In the genomic region with DNA sequence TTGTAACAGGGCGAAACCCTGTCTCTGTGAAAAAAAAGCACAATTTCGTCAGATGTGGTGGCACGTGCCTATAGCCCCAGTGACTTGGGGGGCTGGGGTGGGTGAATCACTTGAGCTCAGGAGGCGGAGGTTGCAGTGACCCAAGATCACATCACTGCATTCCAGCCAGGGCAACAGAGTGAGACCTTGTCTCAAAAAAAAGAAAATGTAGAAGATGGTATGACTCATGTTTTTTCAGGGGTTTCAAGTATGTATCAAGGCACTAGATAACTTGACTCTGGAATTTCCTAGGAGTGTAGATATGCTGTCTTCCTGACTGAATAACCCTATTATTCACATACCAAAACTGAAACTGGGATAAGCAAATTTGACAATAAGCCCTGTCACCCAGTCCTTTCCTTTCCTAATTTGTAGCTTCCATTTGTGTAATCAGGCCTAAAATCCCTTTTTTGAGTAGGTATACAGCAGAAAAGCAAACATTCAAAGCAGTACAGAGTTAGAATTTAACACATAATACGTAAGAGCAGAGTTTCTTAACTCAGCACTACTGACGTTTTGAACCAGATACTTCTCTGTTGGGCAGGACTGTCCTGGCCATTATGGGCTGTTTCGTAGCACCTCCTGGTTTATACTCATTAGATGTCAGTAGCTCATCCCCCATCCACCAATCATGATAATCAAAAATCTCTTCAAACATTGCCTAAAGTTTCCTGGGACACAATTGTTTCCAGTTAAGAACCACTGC, we compare ENCODE assay signal across 10 cellular contexts. TPM values are rescaled to one million over a fixed set of nuclear protein-coding genes. Genes with fewer than 3 reads are reported as not detected.
DNase-seq lines count a peak whose midpoint lies in the region; ATAC-seq and TF ChIP-seq lines count a peak whose summit lies in the region.
"Had no signal": no experiment of that assay in that cellular context is flagged by ENCODE, and none has a peak within 500 bp of the region (broad histone marks: within the 10 kb centered on the region; RNA-seq: fewer than 3 reads in every experiment).

No MANE protein-coding gene starts in this region.

- DNase-seq in right cardiac atrium, result peak in 1 of 3 donors; percentile 26
- DNase-seq in cardiac septum (ENCODE audit: low spot score), result no peak
- peak; percentile 21 to 29 for DNase-seq in activated T-cell treated with anti-CD3 and anti-CD28 coated beads, Interleukin-2, amount 50 U/mL, for 72 hours
- DNase-seq in kidney tubule cell (ENCODE audit: low spot score), result peak; percentile 100
- no peak for DNase-seq in superior temporal gyrus (ENCODE audit: extremely low spot score)
- DNase-seq: caudate nucleus, T-cell had no signal

- H3K36me3 Mint-ChIP-seq in activated T-cell treated with anti-CD3 and anti-CD28 coated beads, Interleukin-2, amount 50 U/mL, for 72 hours (ENCODE audit: insufficient read depth in 2 of 2), result no peaks in the 10 kb centered on the region
- H3K36me3 Mint-ChIP-seq: T-cell had no signal

- peak overlapping the region in 1 of 2 donors; percentile 49 for H3K4me3 Mint-ChIP-seq in activated T-cell treated with anti-CD3 and anti-CD28 coated beads, Interleukin-2, amount 50 U/mL, for 72 hours
- H3K4me3 Mint-ChIP-seq: T-cell had no signal

- peak overlapping the region; percentile 52 for H3K27ac Mint-ChIP-seq in activated T-cell treated with anti-CD3 and anti-CD28 coated beads, Interleukin-2, amount 50 U/mL, for 72 hours
- H3K27ac Mint-ChIP-seq: T-cell had no signal

- peak overlapping the region; percentile 13 for H3K27ac ChIP-seq in right cardiac atrium (ENCODE audit: low read length)

- no peaks in the 10 kb centered on the region for H3K4me1 ChIP-seq in right cardiac atrium (ENCODE audit: control insufficient read depth, insufficient read depth, low read length)

- intact Hi-C loops in right cardiac atrium (cut with DNase I) (no loop called here), cardiac septum (cut with DNase I) (no loop called here)

- H3K27me3 Mint-ChIP-seq in activated T-cell treated with anti-CD3 and anti-CD28 coated beads, Interleukin-2, amount 50 U/mL, for 72 hours (ENCODE audit: low read depth), result no peaks in the 10 kb centered on the region

- no peaks in the 10 kb centered on the region for H3K9me3 ChIP-seq in right cardiac atrium (ENCODE audit: control insufficient read depth, low read length)

- H3K4me1 Mint-ChIP-seq in activated T-cell treated with anti-CD3 and anti-CD28 coated beads, Interleukin-2, amount 50 U/mL, for 72 hours (ENCODE audit: low read depth), result peaks cover 25% of the 10 kb centered on the region

- WGBS in right cardiac atrium, result 70% methylated on average over 7 of the region's 7 CpGs

- no peak for TF ChIP-seq POLR2A in GM18505 (IDR thresholded peaks at IDR 0.05; ENCODE audit: borderline replicate concordance, extremely low read depth, insufficient read depth, insufficient read length)

- no peaks in the 10 kb centered on the region for H3K27me3 ChIP-seq in right cardiac atrium (ENCODE audit: control insufficient read depth, insufficient read depth)

- H3K9me3 Mint-ChIP-seq in activated T-cell treated with anti-CD3 and anti-CD28 coated beads, Interleukin-2, amount 50 U/mL, for 72 hours, result no peaks in the 10 kb centered on the region
- H3K9me3 Mint-ChIP-seq: T-cell had no signal

- H3K4me3 ChIP-seq in right cardiac atrium (ENCODE audit: low read length), result no peak overlapping the region

- ATAC-seq in right cardiac atrium, result peak; percentile 47 to 78
- ATAC-seq in activated T-cell treated with anti-CD3 and anti-CD28 coated beads, Interleukin-2, amount 50 U/mL, for 72 hours (replicated peaks in 1 of 2), result peak; percentile 58 to 59
- no peak for ATAC-seq in HG02678 (IDR thresholded peaks at IDR 0.05; ENCODE audit: unreplicated experiment)
- ATAC-seq in HG02973 (IDR thresholded peaks at IDR 0.05; ENCODE audit: unreplicated experiment), result no peak
- ATAC-seq in GM18505 (IDR thresholded peaks at IDR 0.05; ENCODE audit: unreplicated experiment), result no peak
- ATAC-seq: T-cell had no signal

RNA-seq across cellular contexts. Expression of a gene that starts 17.3 kb away (rescaled TPM):
- total RNA-seq in right cardiac atrium (1 to 10 TPM in 2 of 4 donors, under 1 TPM in 2; 0.62 to 2.4 (median 1.0) TPM), cardiac septum (2.0 TPM)
- polyA plus RNA-seq in right cardiac atrium, result 0.68 TPM
- 1 to 10 TPM in 1 of 2 donors, under 1 TPM in 1; 0.48 to 1.9 TPM for total RNA-seq in activated T-cell treated with anti-CD3 and anti-CD28 coated beads, Interleukin-2, amount 50 U/mL, for 72 hours

RNA-seq across cellular contexts. Expression of a gene that starts 33.1 kb away (rescaled TPM):
- total RNA-seq in right cardiac atrium (10 to 100 TPM; 13.7 to 24.6 (median 15.4) TPM), cardiac septum (16.7 TPM)
- polyA plus RNA-seq in right cardiac atrium, result 13.5 TPM
- 10 to 100 TPM; 26.1 to 30.1 TPM for total RNA-seq in activated T-cell treated with anti-CD3 and anti-CD28 coated beads, Interleukin-2, amount 50 U/mL, for 72 hours

RNA-seq across cellular contexts. Expression of a gene that starts 59.4 kb away (rescaled TPM):
- 10 to 100 TPM; 15.9 to 77.5 (median 20.2) TPM for total RNA-seq in right cardiac atrium
- polyA plus RNA-seq in right cardiac atrium, result 18.7 TPM
- total RNA-seq in cardiac septum, result 7.7 TPM
- 10 to 100 TPM; 12.0 to 17.8 TPM for total RNA-seq in activated T-cell treated with anti-CD3 and anti-CD28 coated beads, Interleukin-2, amount 50 U/mL, for 72 hours

Comparison
In these comparisons a context has a peak if more than half of its experiments do, and no peak if none do; other contexts are left out.
1. ATAC-seq: peak in right cardiac atrium (2 of 2) and activated T-cell treated with anti-CD3 and anti-CD28 coated beads, Interleukin-2, amount 50 U/mL, for 72 hours (2 of 2); none in HG02678 (single experiment), HG02973 (single experiment) and GM18505 (single experiment).
2. DNase-seq: peak in activated T-cell treated with anti-CD3 and anti-CD28 coated beads, Interleukin-2, amount 50 U/mL, for 72 hours (2 of 2) and kidney tubule cell (single experiment); none in cardiac septum (single experiment) and superior temporal gyrus (single experiment).